ENCODE assay signal across 17 cellular contexts in genomic region chr11:114562166-114562916, GRCh38. TPM values are rescaled to one million over a fixed set of nuclear protein-coding genes. Genes with fewer than 3 reads are reported as not detected.
A peak's percentile ranks its signal among the peaks of the same experiment; 100 is the strongest.
DNase-seq lines count a peak whose midpoint lies in the region; ATAC-seq and TF ChIP-seq lines count a peak whose summit lies in the region.
"Had no signal": no experiment of that assay in that cellular context is flagged by ENCODE, and none has a peak within 500 bp of the region (broad histone marks: within the 10 kb centered on the region; RNA-seq: fewer than 3 reads in every experiment).

No MANE protein-coding gene starts in this region.

- no peaks in the 10 kb centered on the region for H3K9me3 ChIP-seq in A673 (ENCODE audit: low read depth, low read length, poor library complexity, severe bottlenecking)
- H3K9me3 ChIP-seq: right atrium auricular region had no signal

- H3K4me1 ChIP-seq in A673 (ENCODE audit: insufficient read depth, low read length, poor library complexity, severe bottlenecking) = no peaks in the 10 kb centered on the region
- H3K4me1 ChIP-seq: right atrium auricular region had no signal

- no peak overlapping the region for H3K4me3 ChIP-seq in A673 (ENCODE audit: low read depth, low read length, poor library complexity, severe bottlenecking)
- H3K4me3 ChIP-seq in astrocyte of the spinal cord (ENCODE audit: low read depth, low read length) = no peak overlapping the region
- H3K4me3 ChIP-seq: right atrium auricular region had no signal

- in situ Hi-C loops in astrocyte of the spinal cord (cut with HindIII; ENCODE audit: low sequenced_read_pairs) = no loop called here

- TF ChIP-seq CTCF in A673 (conservative IDR thresholded peaks at IDR 0.05; ENCODE audit: low read depth, low read length) (no peak), astrocyte of the spinal cord (IDR thresholded peaks at IDR 0.05; ENCODE audit: low read depth, low read length) (no peak)

- intact Hi-C loops in A673 (cut with micrococcal nuclease; ENCODE audit: unreplicated experiment) = no loop called here

- no peaks in the 10 kb centered on the region for H3K36me3 ChIP-seq in A673 (ENCODE audit: insufficient read depth, low read length, poor library complexity, severe bottlenecking)
- H3K36me3 ChIP-seq: right atrium auricular region had no signal

- no peak overlapping the region for H3K27ac ChIP-seq in A673 (ENCODE audit: low read depth, low read length, poor library complexity, severe bottlenecking)
- H3K27ac ChIP-seq: right atrium auricular region, VCaP had no signal

- POLR2A ChIA-PET in A673 (lab: Charles Lee; ENCODE audit: low non-redundant PET) = no interaction called here
- POLR2A ChIA-PET in HEK293T (lab: Yijun Ruan, JAX) = no interaction called here

- BruUV-seq in A673 (replicated peaks; lab: Mats Ljungman, UMichigan) = no TSS peak

- ATAC-seq in GM21825 (IDR thresholded peaks at IDR 0.05; ENCODE audit: unreplicated experiment) (no peak), HG03457 (IDR thresholded peaks at IDR 0.05; ENCODE audit: unreplicated experiment) (no peak)

- CTCF ChIA-PET in A673 (lab: Charles Lee) = no interaction called here
- CTCF ChIA-PET in HEK293T (lab: Yijun Ruan, JAX) = no interaction called here

- no peaks in the 10 kb centered on the region for H3K27me3 ChIP-seq in A673 (replicated peaks; ENCODE audit: insufficient read depth, low read depth, low read length, poor library complexity)
- H3K27me3 ChIP-seq: right atrium auricular region had no signal

- DNase-seq in A673 (ENCODE audit: low spot score) (peak; percentile 31), H4 (ENCODE audit: low spot score) (peak; percentile 13), astrocyte of the spinal cord (ENCODE audit: low read depth, low spot score) (peak; percentile 22), kidney glomerular epithelial cell (lab: John Stamatoyannopoulos, UW) (peak; percentile 6), hepatic stellate cell (ENCODE audit: low spot score) (no peak), HEK293T (ENCODE audit: extremely low spot score) (no peak)
- DNase-seq: H9; NCI-H1436 treated with DMSO at 0.1 percent for 48 hours; NCI-H524 treated with DMSO at 0.1 percent for 48 hours; nephron progenitor cell; OCI-M1; stimulated activated CD4-positive, alpha-beta T cell treated with anti-CD3 and anti-CD28 coated beads, Interleukin-4, amount 100 ng/mL, for 1 hour had no signal

TF ChIP-seq in HEK293T, 16 proteins besides CTCF, POLR2A, EP300 and RAD21:
- TF ChIP-seq L3MBTL2 (conservative IDR thresholded peaks at IDR 0.05) = no peak
- TF ChIP-seq HDGF (IDR thresholded peaks at IDR 0.05; ENCODE audit: borderline replicate concordance) = no peak
- no peak for TF ChIP-seq FOXK2 (IDR thresholded peaks at IDR 0.05)
- TF ChIP-seq BHLHE40 (IDR thresholded peaks at IDR 0.05; ENCODE audit: borderline replicate concordance) = no peak
- no peak for TF ChIP-seq NFRKB (IDR thresholded peaks at IDR 0.05)
- TF ChIP-seq ZNF384 (IDR thresholded peaks at IDR 0.05) = no peak
- TF ChIP-seq SP1 (IDR thresholded peaks at IDR 0.05) = no peak

RNA-seq across cellular contexts. Expression of gene NXPE1, which starts 2.7 kb away (rescaled TPM):
- not detected in 2 replicates for total RNA-seq in A673 (2021)
- total RNA-seq in H4 (2014; rRNA removed; shearing (Covaris generic)) = not detected in 2 replicates
- total RNA-seq: H9, lung microvascular endothelial cell, right atrium auricular region had no signal

RNA-seq across cellular contexts. Expression of gene NXPE4, which starts 33.2 kb away (rescaled TPM):
- total RNA-seq in A673 (2021) = not detected in 2 replicates
- total RNA-seq in H4 (2014; rRNA removed; shearing (Covaris generic)) = not detected in 2 replicates
- total RNA-seq: H9, lung microvascular endothelial cell, right atrium auricular region had no signal

Comparison
In these comparisons a context has a peak if more than half of its experiments do, and no peak if none do; other contexts are left out.
1. DNase-seq: peak in A673 (single experiment), H4 (single experiment), astrocyte of the spinal cord (single experiment) and kidney glomerular epithelial cell (single experiment); none in hepatic stellate cell (single experiment) and HEK293T (single experiment).